2 cellular contexts compared by ENCODE assay signal in the genomic region with DNA sequence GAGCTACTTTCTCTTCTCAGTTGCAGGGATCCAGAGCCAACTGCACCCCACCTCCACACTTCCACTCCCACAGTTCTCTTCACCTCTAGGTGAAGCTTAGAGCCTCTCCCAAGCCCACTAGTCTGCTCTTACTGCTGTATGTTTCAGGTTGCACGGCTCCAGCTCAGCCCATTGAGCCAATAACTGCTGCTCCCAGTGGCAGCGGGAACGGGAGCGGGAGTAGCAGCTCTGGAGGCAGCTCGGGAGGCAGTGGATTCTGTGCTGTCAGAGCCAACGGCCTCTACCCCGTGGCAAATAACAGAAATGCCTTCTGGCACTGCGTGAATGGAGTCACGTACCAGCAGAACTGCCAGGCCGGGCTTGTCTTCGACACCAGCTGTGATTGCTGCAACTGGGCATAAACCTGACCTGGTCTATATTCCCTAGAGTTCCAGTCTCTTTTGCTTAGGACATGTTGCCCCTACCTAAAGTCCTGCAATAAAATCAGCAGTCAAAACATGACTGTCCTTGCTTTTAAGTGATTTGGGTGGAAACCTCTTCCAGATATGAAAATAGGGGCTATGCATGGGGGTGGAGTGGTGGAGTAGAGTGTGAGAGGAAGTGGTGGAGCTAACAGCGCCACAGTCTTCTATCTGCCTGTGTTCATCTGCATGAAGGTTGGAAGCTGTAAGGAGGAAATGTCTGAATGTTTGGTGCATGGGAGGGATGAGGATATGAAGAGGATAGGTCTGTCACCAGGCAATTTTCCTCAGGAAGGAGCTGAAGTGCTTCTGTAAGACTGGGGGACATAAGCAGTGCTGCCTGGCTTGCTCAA.
TF ChIP-seq lines count a peak whose summit lies in the region.

No MANE protein-coding gene starts in this region.

TF ChIP-seq in GM23338, 12 proteins besides CTCF, POLR2A, EP300 and RAD21:
- TF ChIP-seq ZNF331 (CRISPR knock-in tag; IDR thresholded peaks at IDR 0.05; ENCODE audit: low read depth) (no peak), CREB1 (CRISPR knock-in tag; IDR thresholded peaks at IDR 0.05; ENCODE audit: low read depth) (no peak), EZH2phosphoT487 (IDR thresholded peaks at IDR 0.05; ENCODE audit: unreplicated experiment) (no peak), ZNF114 (CRISPR knock-in tag; IDR thresholded peaks at IDR 0.05) (no peak), ZNF462 (CRISPR knock-in tag; IDR thresholded peaks at IDR 0.05) (no peak), STAT1 (IDR thresholded peaks at IDR 0.05; ENCODE audit: unreplicated experiment) (no peak)
- TF ChIP-seq, protein P1, sequence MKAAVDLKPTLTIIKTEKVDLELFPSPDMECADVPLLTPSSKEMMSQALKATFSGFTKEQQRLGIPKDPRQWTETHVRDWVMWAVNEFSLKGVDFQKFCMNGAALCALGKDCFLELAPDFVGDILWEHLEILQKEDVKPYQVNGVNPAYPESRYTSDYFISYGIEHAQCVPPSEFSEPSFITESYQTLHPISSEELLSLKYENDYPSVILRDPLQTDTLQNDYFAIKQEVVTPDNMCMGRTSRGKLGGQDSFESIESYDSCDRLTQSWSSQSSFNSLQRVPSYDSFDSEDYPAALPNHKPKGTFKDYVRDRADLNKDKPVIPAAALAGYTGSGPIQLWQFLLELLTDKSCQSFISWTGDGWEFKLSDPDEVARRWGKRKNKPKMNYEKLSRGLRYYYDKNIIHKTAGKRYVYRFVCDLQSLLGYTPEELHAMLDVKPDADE (IDR thresholded peaks at IDR 0.05) = no peak
TF ChIP-seq in GM23338: peak in this region for 0.

TF ChIP-seq in WTC11, 78 proteins besides CTCF, POLR2A, EP300 and RAD21:
- TF ChIP-seq TP53 (CRISPR knock-in tag; IDR thresholded peaks at IDR 0.05) = no peak
- TF ChIP-seq, protein P2, sequence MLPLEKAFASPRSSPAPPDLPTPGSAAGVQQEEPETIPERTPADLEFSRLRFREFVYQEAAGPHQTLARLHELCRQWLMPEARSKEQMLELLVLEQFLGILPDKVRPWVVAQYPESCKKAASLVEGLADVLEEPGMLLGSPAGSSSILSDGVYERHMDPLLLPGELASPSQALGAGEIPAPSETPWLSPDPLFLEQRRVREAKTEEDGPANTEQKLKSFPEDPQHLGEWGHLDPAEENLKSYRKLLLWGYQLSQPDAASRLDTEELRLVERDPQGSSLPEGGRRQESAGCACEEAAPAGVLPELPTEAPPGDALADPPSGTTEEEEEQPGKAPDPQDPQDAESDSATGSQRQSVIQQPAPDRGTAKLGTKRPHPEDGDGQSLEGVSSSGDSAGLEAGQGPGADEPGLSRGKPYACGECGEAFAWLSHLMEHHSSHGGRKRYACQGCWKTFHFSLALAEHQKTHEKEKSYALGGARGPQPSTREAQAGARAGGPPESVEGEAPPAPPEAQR (CRISPR knock-in tag; IDR thresholded peaks at IDR 0.05) = no peak
- TF ChIP-seq RORB (CRISPR knock-in tag; IDR thresholded peaks at IDR 0.05) = no peak
- no peak for TF ChIP-seq CREB1 (CRISPR knock-in tag; IDR thresholded peaks at IDR 0.05)
- no peak for TF ChIP-seq ZNF232 (CRISPR knock-in tag; IDR thresholded peaks at IDR 0.05)
- TF ChIP-seq FOXJ3 (CRISPR knock-in tag; IDR thresholded peaks at IDR 0.05; ENCODE audit: borderline replicate concordance) = no peak
- no peak for TF ChIP-seq ZNF423 (CRISPR knock-in tag; IDR thresholded peaks at IDR 0.05)
